Comparison of ENCODE assay signal across 8 cellular contexts in genomic region chr11:65262381-65262680, GRCh38. TPM values are rescaled to one million over a fixed set of nuclear protein-coding genes. Genes with fewer than 3 reads are reported as not detected.
DNase-seq lines count a peak whose midpoint lies in the region; ATAC-seq, FAIRE-seq and TF ChIP-seq lines count a peak whose summit lies in the region.

No MANE protein-coding gene starts in this region.

- 2% methylated on average over 8 of the region's 16 CpGs for WGBS in A549 (ENCODE audit: missing lambda C conversion rate)
- under 1% methylated on average over 8 of the region's 16 CpGs for WGBS in HepG2 (ENCODE audit: low lambda C conversion rate)
- under 1% methylated on average over 16 of the region's 16 CpGs for WGBS in thymus

- TF ChIP-seq RAD21 in A549 (conservative IDR thresholded peaks at IDR 0.05 in 1 of 2, IDR thresholded peaks at IDR 0.05 in 1 of 2), result no peak
- TF ChIP-seq RAD21 in HepG2 (CRISPR knock-in tag; IDR thresholded peaks at IDR 0.05), result no peak

- BruUV-seq in HepG2 (replicated peaks; lab: Mats Ljungman, UMichigan), result no TSS peak

- H3K4me3 ChIP-seq in A549 (peak overlapping the region; percentile 77), HUES48 (ENCODE audit: low read depth, low read length) (peak overlapping the region; percentile 92), astrocyte of the cerebellum (ENCODE audit: low read depth, low read length) (peak overlapping the region; percentile 84), HepG2 (replicated peaks in 1 of 3; ENCODE audit: insufficient read depth in 1 of 3, low read depth in 2 of 3, low read length in 3 of 3) (peak overlapping the region; percentile 73 to 86 (median 75)), thymus (ENCODE audit: low read length) (peak overlapping the region; percentile 72)

- peak overlapping the region; percentile 95 for H3K4me2 ChIP-seq in A549
- H3K4me2 ChIP-seq in HepG2 (ENCODE audit: low read depth, low read length), result peak overlapping the region; percentile 71

- peaks cover 20% of the 10 kb centered on the region for H3K79me2 ChIP-seq in HepG2 (ENCODE audit: insufficient read depth, low read length)

- ATAC-seq in A549 (no peak), HepG2 (no peak), HG03442 (IDR thresholded peaks at IDR 0.05; ENCODE audit: unreplicated experiment) (no peak), HG03354 (IDR thresholded peaks at IDR 0.05; ENCODE audit: poor library complexity, severe bottlenecking, unreplicated experiment) (no peak)

- POLR2A ChIA-PET in A549 (lab: Yijun Ruan, JAX) (interaction anchor here (0.8 to 1.7 kb wide), 9 partner anchors 13 to 263 kb away, joined by 3 to 11 read pairs (median 3); partner anchors contain the start of genes CAPN1, CDC42EP2, DPF2 and SCYL1), HepG2 (lab: Yijun Ruan, JAX) (interaction anchor here (0.6 to 2.2 kb wide), 23 partner anchors 13 to 484 kb away, joined by 3 to 18 read pairs (median 4); partner anchors contain the start of genes CAPN1, CDC42EP2, DPF2 and NEAT1)

- intact Hi-C loops in HepG2 (cut with micrococcal nuclease; ENCODE audit: unreplicated experiment), result no loop called here

- no peak for TF ChIP-seq EP300 in A549 (IDR thresholded peaks at IDR 0.05)
- no peak for TF ChIP-seq EP300 in HepG2 (IDR thresholded peaks at IDR 0.05; ENCODE audit: low read depth in 2 of 2, low read length in 2 of 2)
- no peak for TF ChIP-seq EP300 in HepG2 (CRISPR knock-in tag; IDR thresholded peaks at IDR 0.05; ENCODE audit: borderline replicate concordance)

- peak overlapping the region; percentile 72 for H3K9ac ChIP-seq in HUES48 (ENCODE audit: low read depth, low read length)
- peak overlapping the region; percentile 86 for H3K9ac ChIP-seq in HepG2 (ENCODE audit: insufficient read depth, low read depth, low read length)

- CTCF ChIA-PET in A549 (lab: Yijun Ruan, JAX), result interaction anchor here (1.1 to 76.3 kb wide), 7 partner anchors 10 to 248 kb away, joined by 3 to 3090 read pairs (median 5); partner anchors contain the start of genes ARL2, CDC42EP2, DPF2 and TIGD3
- CTCF ChIA-PET in HepG2 (lab: Yijun Ruan, JAX; ENCODE audit: low intra/inter-chr PET ratio, low total read pairs), result no interaction called here

- H3K27me3 ChIP-seq in HUES48 (ENCODE audit: control insufficient read depth, insufficient read depth, low read length) (no peaks in the 10 kb centered on the region), HepG2 (ENCODE audit: control insufficient read depth in 1 of 2, insufficient read depth in 2 of 2, low read length in 2 of 2) (no peaks in the 10 kb centered on the region; a peak in 2 of 5 replicates), thymus (ENCODE audit: control insufficient read depth, insufficient read depth) (no peaks in the 10 kb centered on the region)

- in situ Hi-C loops in astrocyte of the cerebellum (cut with HindIII; ENCODE audit: low sequenced_read_pairs) (no loop called here), HepG2 (cut with HindIII; ENCODE audit: extremely low pct_ligation_motif_present, low pct_unique_long_range_greater_than_20kb) (no loop called here)

- H2AFZ ChIP-seq in HepG2 (ENCODE audit: low read length), result no peak overlapping the region

- H3K9me3 ChIP-seq in A549 (no peaks in the 10 kb centered on the region), HUES48 (ENCODE audit: control insufficient read depth, insufficient read depth, low read length) (no peaks in the 10 kb centered on the region), HepG2 (ENCODE audit: low read length) (no peaks in the 10 kb centered on the region), thymus (ENCODE audit: control insufficient read depth) (no peaks in the 10 kb centered on the region)

- H4K20me1 ChIP-seq in HepG2 (ENCODE audit: insufficient read depth, low read length), result no peaks in the 10 kb centered on the region

- FAIRE-seq in A549 (lab: Jason Lieb, UNC) (no peak), HepG2 (lab: Jason Lieb, UNC) (no peak)

- no peak for TF ChIP-seq CTCF in A549 (IDR thresholded peaks at IDR 0.05)
- no peak for TF ChIP-seq CTCF in astrocyte of the cerebellum (IDR thresholded peaks at IDR 0.05; ENCODE audit: low read depth, low read length, missing control alignments)
- TF ChIP-seq CTCF in HepG2 (CRISPR knock-in tag; IDR thresholded peaks at IDR 0.05), result no peak

- H3K36me3 ChIP-seq in HUES48 (ENCODE audit: control insufficient read depth, insufficient read depth, low read length), result peaks cover 14% of the 10 kb centered on the region
- peaks cover 0 to 5% of the 10 kb centered on the region in 2 experiments; a peak in 1 of 5 replicates for H3K36me3 ChIP-seq in HepG2 (replicated peaks in 1 of 2; ENCODE audit: control insufficient read depth in 1 of 2, insufficient read depth in 2 of 2, low read length in 2 of 2)
- peaks cover 9% of the 10 kb centered on the region for H3K36me3 ChIP-seq in thymus (ENCODE audit: control insufficient read depth, insufficient read depth)

- peak overlapping the region; percentile 82 to 93 for H3K27ac ChIP-seq in A549
- peak overlapping the region; percentile 86 for H3K27ac ChIP-seq in HUES48 (ENCODE audit: low read depth, low read length)
- H3K27ac ChIP-seq in HepG2 (ENCODE audit: extremely low read length, insufficient read depth, low read length), result peak overlapping the region; percentile 80
- H3K27ac ChIP-seq in thymus (ENCODE audit: low read depth), result peak overlapping the region; percentile 88

- peaks cover 11% of the 10 kb centered on the region for H3K4me1 ChIP-seq in A549
- peaks cover 6% of the 10 kb centered on the region; the same call in 1 of the 2 replicates for H3K4me1 ChIP-seq in HUES48 (ENCODE audit: control insufficient read depth, insufficient read depth, low read length)
- peaks cover 45% of the 10 kb centered on the region for H3K4me1 ChIP-seq in HepG2 (ENCODE audit: insufficient read depth, low read length)
- H3K4me1 ChIP-seq in thymus (ENCODE audit: control insufficient read depth, insufficient read depth, low read length), result peaks cover 10% of the 10 kb centered on the region

- TF ChIP-seq POLR2A in A549 (IDR thresholded peaks at IDR 0.05; ENCODE audit: low read length) (no peak), HepG2 (IDR thresholded peaks at IDR 0.05; ENCODE audit: insufficient read depth in 1 of 2, low read depth in 2 of 2, low read length in 2 of 2) (no peak)

- DNase-seq in A549 (ENCODE audit: low read depth in 1 of 2, low spot score in 1 of 2) (no peak), astrocyte of the cerebellum (ENCODE audit: low read depth) (no peak), HepG2 (ENCODE audit: low spot score) (no peak), HuH-7 (ENCODE audit: low spot score) (no peak)

RNA-seq across cellular contexts. Expression of gene POLA2, which starts 0.6 kb away (rescaled TPM):
- polyA plus RNA-seq in A549 (2011; rRNA removed), result 52.3 and 55.6 TPM in 2 replicates
- polyA plus RNA-seq in A549 (2012; cell fraction: cytosol; rRNA removed), result 39.9 and 40.1 TPM in 2 replicates
- polyA plus RNA-seq in A549 (2012; cell fraction: nucleus; rRNA removed), result 57.3 and 71.4 TPM in 2 replicates
- polyA plus RNA-seq in A549 (2017; fragmentation: RNase III; extraction: RNeasy Plus Mini Kit Qiagen cat#74134 plus additional on column Dnase treatment), result 33.8 to 34.5 TPM (median 34.1 TPM) in 3 replicates
- 48.8 and 54.1 TPM in 2 replicates for polyA minus RNA-seq in A549 (2011; rRNA and poly(A)+ RNA removed)
- 10.7 and 15.6 TPM in 2 replicates for total RNA-seq in HepG2 (2016; rRNA removed; fragmentation: Illumina TruSeq; extraction: Trizol)
- total RNA-seq in HepG2 (2016; cell fraction: cytosol; rRNA removed; fragmentation: Illumina TruSeq; extraction: Trizol; ENCODE audit: low read depth), result 2.7 and 3.5 TPM in 2 replicates
- total RNA-seq in HepG2 (2016; cell fraction: insoluble cytoplasmic fraction; rRNA removed; fragmentation: Illumina TruSeq; extraction: Trizol), result 13.9 and 14.3 TPM in 2 replicates
- 3.6 and 4.5 TPM in 2 replicates for total RNA-seq in HepG2 (2016; cell fraction: membrane; rRNA removed; fragmentation: Illumina TruSeq; extraction: Trizol)
- 17.7 and 18.6 TPM in 2 replicates for total RNA-seq in HepG2 (2016; cell fraction: nucleus; rRNA removed; fragmentation: Illumina TruSeq; extraction: Trizol)
- polyA plus RNA-seq in HepG2 (2011; rRNA removed), result 9.1 and 9.7 TPM in 2 replicates
- 6.3 and 8.1 TPM in 2 replicates for polyA plus RNA-seq in HepG2 (2011; cell fraction: cytosol; rRNA removed)
- polyA plus RNA-seq in HepG2 (2011; cell fraction: nucleus; rRNA removed), result 8.7 and 12.1 TPM in 2 replicates
- 3.3 and 4.8 TPM in 2 replicates for polyA plus RNA-seq in HepG2 (2012)
- 0.57 and 0.88 TPM in 2 replicates for polyA plus RNA-seq in HepG2 (2016; cell fraction: cytosol; fragmentation: Illumina TruSeq; extraction: Trizol; ENCODE audit: low read depth)
- 18.2 and 18.8 TPM in 2 replicates for polyA plus RNA-seq in HepG2 (2016; cell fraction: insoluble cytoplasmic fraction; fragmentation: Illumina TruSeq; extraction: Trizol; ENCODE audit: low read depth)
- polyA plus RNA-seq in HepG2 (2016; cell fraction: membrane; fragmentation: Illumina TruSeq; extraction: Trizol; ENCODE audit: low read depth), result 2.6 and 3.0 TPM in 2 replicates
- polyA plus RNA-seq in HepG2 (2016; cell fraction: nucleus; fragmentation: Illumina TruSeq; extraction: Trizol; ENCODE audit: insufficient read depth, low read depth), result 21.9 and 25.4 TPM in 2 replicates
- polyA minus RNA-seq in HepG2 (2011; rRNA and poly(A)+ RNA removed; ENCODE audit: low replicate concordance), result 19.5 and 152 TPM in 2 replicates
- polyA minus RNA-seq in HepG2 (2011; cell fraction: cytosol; rRNA and poly(A)+ RNA removed), result 3.6 and 4.1 TPM in 2 replicates
- 11.4 and 14.9 TPM in 2 replicates for polyA minus RNA-seq in HepG2 (2011; cell fraction: nucleus; rRNA and poly(A)+ RNA removed)
- 7.3 TPM for polyA plus RNA-seq in thymus

RNA-seq across cellular contexts. Expression of gene CDC42EP2, which starts 52.3 kb away (rescaled TPM):
- polyA plus RNA-seq in A549 (2011; rRNA removed) (3.0 and 3.7 TPM in 2 replicates), A549 (2017; fragmentation: RNase III; extraction: RNeasy Plus Mini Kit Qiagen cat#74134 plus additional on column Dnase treatment) (8.0 to 10.1 TPM (median 8.5 TPM) in 3 replicates), HepG2 (2011; rRNA removed) (2.3 and 4.2 TPM in 2 replicates), thymus (3.2 TPM)
- polyA plus RNA-seq in A549 (2012; cell fraction: cytosol; rRNA removed), result 5.1 and 5.7 TPM in 2 replicates
- 8.7 and 14.7 TPM in 2 replicates for polyA plus RNA-seq in A549 (2012; cell fraction: nucleus; rRNA removed)
- 6.1 and 10.5 TPM in 2 replicates for polyA minus RNA-seq in A549 (2011; rRNA and poly(A)+ RNA removed)
- 2.5 and 7.1 TPM in 2 replicates for total RNA-seq in HepG2 (2016; rRNA removed; fragmentation: Illumina TruSeq; extraction: Trizol)
- 5.9 and 6.4 TPM in 2 replicates for total RNA-seq in HepG2 (2016; cell fraction: cytosol; rRNA removed; fragmentation: Illumina TruSeq; extraction: Trizol; ENCODE audit: low read depth)
- 4.5 and 5.9 TPM in 2 replicates for total RNA-seq in HepG2 (2016; cell fraction: insoluble cytoplasmic fraction; rRNA removed; fragmentation: Illumina TruSeq; extraction: Trizol)
- 10.1 and 10.2 TPM in 2 replicates for total RNA-seq in HepG2 (2016; cell fraction: membrane; rRNA removed; fragmentation: Illumina TruSeq; extraction: Trizol)
- 4.2 and 5.2 TPM in 2 replicates for total RNA-seq in HepG2 (2016; cell fraction: nucleus; rRNA removed; fragmentation: Illumina TruSeq; extraction: Trizol)
- polyA plus RNA-seq in HepG2 (2011; cell fraction: cytosol; rRNA removed), result 1.4 and 1.9 TPM in 2 replicates
- 8.3 and 9.7 TPM in 2 replicates for polyA plus RNA-seq in HepG2 (2011; cell fraction: nucleus; rRNA removed)
- 3.4 and 7.2 TPM in 2 replicates for polyA plus RNA-seq in HepG2 (2012)
- 2.1 and 2.6 TPM in 2 replicates for polyA plus RNA-seq in HepG2 (2016; cell fraction: cytosol; fragmentation: Illumina TruSeq; extraction: Trizol; ENCODE audit: low read depth)
- polyA plus RNA-seq in HepG2 (2016; cell fraction: insoluble cytoplasmic fraction; fragmentation: Illumina TruSeq; extraction: Trizol; ENCODE audit: low read depth), result 3.3 and 4.5 TPM in 2 replicates
- 4.0 TPM in 2 replicates for polyA plus RNA-seq in HepG2 (2016; cell fraction: membrane; fragmentation: Illumina TruSeq; extraction: Trizol; ENCODE audit: low read depth)
- polyA plus RNA-seq in HepG2 (2016; cell fraction: nucleus; fragmentation: Illumina TruSeq; extraction: Trizol; ENCODE audit: insufficient read depth, low read depth), result 5.6 and 6.7 TPM in 2 replicates
- polyA minus RNA-seq in HepG2 (2011; rRNA and poly(A)+ RNA removed; ENCODE audit: low replicate concordance), result 29.3 and 50.7 TPM in 2 replicates
- polyA minus RNA-seq in HepG2 (2011; cell fraction: cytosol; rRNA and poly(A)+ RNA removed), result 3.2 and 5.1 TPM in 2 replicates
- polyA minus RNA-seq in HepG2 (2011; cell fraction: nucleus; rRNA and poly(A)+ RNA removed), result 15.8 and 18.4 TPM in 2 replicates

Comparison
In these comparisons a context has a peak if more than half of its experiments do, and no peak if none do; other contexts are left out.
1. Of the 38 proteins assayed by ChIP-seq in both HepG2 and A549: peak only in HepG2: none; only in A549: PHF8; in both: none; in neither: 37.